ENCODE assay signal across 8 cellular contexts in genomic region chr3:194138098-194138474, GRCh38. TPM values are rescaled to one million over a fixed set of nuclear protein-coding genes. Genes with fewer than 3 reads are reported as not detected.
DNase-seq lines count a peak whose midpoint lies in the region; ATAC-seq and TF ChIP-seq lines count a peak whose summit lies in the region.

No MANE protein-coding gene starts in this region.

- 0 out of 2 replicates have a peak, but pooled peaks cover 2% of the 10 kb centered on the region for H3K36me3 ChIP-seq in GM06990 (ENCODE audit: control insufficient read depth, insufficient read depth, low read length)
- peaks cover 24% of the 10 kb centered on the region for H3K36me3 ChIP-seq in RWPE2 (ENCODE audit: low read depth)

- DNase-seq in GM06990 (ENCODE audit: extremely low read depth, insufficient read length) (no peak), RWPE2 (ENCODE audit: low spot score) (no peak), fibroblast of mammary gland (ENCODE audit: low read depth) (peak; percentile 17), retina (peak; percentile 65), GM13977 (ENCODE audit: low spot score) (no peak)

- peak overlapping the region; percentile 99 for H3K27ac ChIP-seq in RWPE2 (ENCODE audit: poor library complexity, severe bottlenecking)

- H3K27me3 ChIP-seq in GM06990 (replicated peaks; ENCODE audit: control insufficient read depth, insufficient read depth, low read length) (no peaks in the 10 kb centered on the region), RWPE2 (ENCODE audit: insufficient read depth, poor library complexity, severe bottlenecking) (no peaks in the 10 kb centered on the region)

- H3K9me3 ChIP-seq in RWPE2 (ENCODE audit: severe bottlenecking): no peaks in the 10 kb centered on the region

- H3K4me3 ChIP-seq in GM06990 (replicated peaks; ENCODE audit: low read depth, low read length) (peak overlapping the region; percentile 81), RWPE2 (ENCODE audit: severe bottlenecking) (peak overlapping the region; percentile 77), fibroblast of mammary gland (ENCODE audit: control insufficient read depth, low read depth, low read length) (peak overlapping the region; percentile 26)

- in situ Hi-C loops in GM13977 (cut with MboI; ENCODE audit: low pct_unique_long_range_greater_than_20kb, low sequenced_read_pairs, unreplicated experiment): loop anchor here (5.0 kb wide), 1 partner anchor 351 kb away; no protein-coding TSS in a partner anchor

- no peak for TF ChIP-seq CTCF in GM06990 (IDR thresholded peaks at IDR 0.05; ENCODE audit: insufficient read depth, low read length, poor library complexity, severe bottlenecking)
- TF ChIP-seq CTCF in RWPE2 (IDR thresholded peaks at IDR 0.05; ENCODE audit: poor library complexity, severe bottlenecking): peak; percentile 51
- no peak for TF ChIP-seq CTCF in fibroblast of mammary gland (conservative IDR thresholded peaks at IDR 0.05; ENCODE audit: control insufficient read depth, insufficient read depth, low read depth, low read length)
- TF ChIP-seq CTCF in GM13977 (IDR thresholded peaks at IDR 0.05; ENCODE audit: extremely low read depth, insufficient read depth, missing control alignments): no peak

- H3K4me1 ChIP-seq in RWPE2 (ENCODE audit: insufficient read depth, poor library complexity, severe bottlenecking): peaks cover 44% of the 10 kb centered on the region

- ATAC-seq in RWPE2 (ENCODE audit: low read depth) (no peak), HG03520 (IDR thresholded peaks at IDR 0.05; ENCODE audit: unreplicated experiment) (no peak), esophagus mucosa (no peak), HG03354 (IDR thresholded peaks at IDR 0.05; ENCODE audit: poor library complexity, severe bottlenecking, unreplicated experiment) (no peak)

RNA-seq across cellular contexts. Expression of gene HES1, which starts 2.1 kb away (rescaled TPM):
- total RNA-seq in esophagus mucosa: 95.2 TPM

Comparison
In these comparisons a context has a peak if more than half of its experiments do, and no peak if none do; other contexts are left out.
1. DNase-seq: peak in fibroblast of mammary gland (single experiment) and retina (single experiment); none in GM06990 (single experiment), RWPE2 (single experiment) and GM13977 (single experiment).
2. H3K4me3 ChIP-seq: peak in every context shown above with its lines; median percentile 81 in GM06990; 77 in RWPE2; 26 in fibroblast of mammary gland.